8 cellular contexts compared by ENCODE assay signal in the genomic region with DNA sequence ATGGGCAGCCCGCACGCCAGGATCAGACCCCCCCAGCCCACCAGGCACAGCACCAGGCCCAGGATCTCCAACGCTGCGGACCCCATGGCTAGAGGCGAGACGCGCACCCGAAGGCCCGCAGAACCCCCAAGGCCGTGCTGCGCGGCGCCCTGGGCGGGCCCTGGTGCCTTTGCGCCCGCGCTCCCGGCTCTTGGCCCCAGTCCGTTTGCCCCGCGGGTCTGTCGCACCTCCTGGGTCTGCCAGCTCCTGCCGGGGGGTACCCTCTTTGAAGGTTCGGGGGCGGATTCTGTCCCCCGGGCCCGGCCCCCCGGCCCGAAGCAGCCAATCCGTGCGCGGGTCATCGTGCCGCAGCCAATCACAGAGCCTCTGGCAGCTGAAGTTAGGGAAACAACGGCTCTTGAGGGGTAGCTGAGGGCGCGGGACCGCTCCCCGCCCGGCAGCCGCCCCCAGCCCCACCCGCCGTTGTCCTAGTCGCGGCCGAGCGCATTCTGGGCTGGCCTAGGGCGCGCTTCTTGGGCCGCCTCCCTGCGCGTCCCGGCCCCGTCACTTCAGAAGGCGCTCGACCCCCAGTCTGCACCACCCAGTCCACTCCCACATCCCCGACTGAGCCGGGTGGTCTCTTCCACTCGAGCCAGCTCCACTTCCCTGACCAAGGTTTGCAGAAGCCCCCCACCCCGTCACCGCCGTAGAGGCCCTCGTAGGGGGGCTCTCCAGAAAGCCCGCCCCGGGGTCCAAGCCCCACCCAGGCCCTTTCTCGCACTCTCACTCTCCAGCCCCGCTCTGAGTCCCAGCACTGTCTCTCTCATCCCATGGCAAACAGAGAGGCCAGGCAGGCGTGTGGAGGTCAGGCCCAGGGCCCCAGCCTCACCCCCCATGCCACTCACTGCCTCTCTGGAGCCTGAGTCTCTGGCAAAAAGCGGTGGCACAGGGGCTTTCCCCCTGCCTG. TPM values are rescaled to one million over a fixed set of nuclear protein-coding genes. Genes with fewer than 3 reads are reported as not detected.
A peak's percentile ranks its signal among the peaks of the same experiment; 100 is the strongest.
DNase-seq lines count a peak whose midpoint lies in the region; ATAC-seq and TF ChIP-seq lines count a peak whose summit lies in the region.

A gene with protein sequence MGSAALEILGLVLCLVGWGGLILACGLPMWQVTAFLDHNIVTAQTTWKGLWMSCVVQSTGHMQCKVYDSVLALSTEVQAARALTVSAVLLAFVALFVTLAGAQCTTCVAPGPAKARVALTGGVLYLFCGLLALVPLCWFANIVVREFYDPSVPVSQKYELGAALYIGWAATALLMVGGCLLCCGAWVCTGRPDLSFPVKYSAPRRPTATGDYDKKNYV (minus strand): TSS at position 241 of the 946 bp plus-strand sequence. CDS start 155 bp downstream, at position 86.

- no peak for ATAC-seq in GM21390 (IDR thresholded peaks at IDR 0.05; ENCODE audit: unreplicated experiment)

- WGBS in smooth muscle cell (ENCODE audit: low lambda C conversion rate) = 8% methylated on average over 49 of the region's 69 CpGs

- peak within 1 kb of the TSS; percentile 33 to 52 for H3K4me3 ChIP-seq in ascending aorta
- H3K4me3 ChIP-seq in iPS-15b (ENCODE audit: low read depth, low read length) = peak within 1 kb of the TSS; percentile 66
- H3K4me3 ChIP-seq in smooth muscle cell = peak within 1 kb of the TSS; percentile 40

- H3K9me3 ChIP-seq in ascending aorta = no peaks in the 10 kb centered on the region
- no peaks in the 10 kb centered on the region for H3K9me3 ChIP-seq in iPS-15b (ENCODE audit: control insufficient read depth, insufficient read depth, low read length)
- H3K9me3 ChIP-seq in smooth muscle cell (replicated peaks; ENCODE audit: low read depth) = no peaks in the 10 kb centered on the region

- no peak for TF ChIP-seq CTCF in ascending aorta (IDR thresholded peaks at IDR 0.05)
- no peak for TF ChIP-seq CTCF in smooth muscle cell (IDR thresholded peaks at IDR 0.05; ENCODE audit: borderline replicate concordance, insufficient read depth, poor library complexity, severe bottlenecking)

- intact Hi-C loops in ascending aorta (cut with DNase I) = no loop called here

- no peaks in the 10 kb centered on the region for H3K79me2 ChIP-seq in smooth muscle cell (ENCODE audit: low read depth)

- H3K27me3 ChIP-seq in ascending aorta (no peaks in the 10 kb centered on the region), iPS-15b (ENCODE audit: control insufficient read depth, insufficient read depth, low read length) (peaks cover 24% of the 10 kb centered on the region), smooth muscle cell (ENCODE audit: low read depth) (peaks cover 55% of the 10 kb centered on the region)

- H2AFZ ChIP-seq in smooth muscle cell (ENCODE audit: low read depth) = no peak within 1 kb of the TSS

- H3K4me2 ChIP-seq in smooth muscle cell = peak within 1 kb of the TSS; percentile 79

- H4K20me1 ChIP-seq in smooth muscle cell (ENCODE audit: low read depth) = no peaks in the 10 kb centered on the region

- H3K9ac ChIP-seq in iPS-15b (ENCODE audit: low read depth, low read length) (peak within 1 kb of the TSS; percentile 16), smooth muscle cell (ENCODE audit: low read depth) (no peak within 1 kb of the TSS)

- DNase-seq in stimulated activated CD4-positive, alpha-beta T cell treated with anti-CD3 and anti-CD28 coated beads, Interleukin-15, amount 100 ng/mL, for 24 hours = peak; percentile 46
- no peak for DNase-seq in stimulated activated CD4-positive, alpha-beta T cell treated with anti-CD3 and anti-CD28 coated beads, Interleukin-1b, Interleukin-23, amount 100 ng/mL, for 48 hours
- DNase-seq in ascending aorta (ENCODE audit: low spot score in 2 of 2) (peak in 1 of 2 donors; percentile 53), smooth muscle cell (lab: John Stamatoyannopoulos, UW; ENCODE audit: unreplicated experiment) (no peak), cortex of kidney (lab: John Stamatoyannopoulos, UW) (no peak), T-helper 9 cell (no peak)

- H3K4me1 ChIP-seq in ascending aorta (no peaks in the 10 kb centered on the region), iPS-15b (ENCODE audit: control insufficient read depth, insufficient read depth, low read length) (peaks cover 4% of the 10 kb centered on the region), smooth muscle cell (ENCODE audit: low read depth) (peaks cover 12% of the 10 kb centered on the region)

- H3K27ac ChIP-seq in ascending aorta = peak within 1 kb of the TSS in 1 of 2 donors; percentile 34
- no peak within 1 kb of the TSS for H3K27ac ChIP-seq in smooth muscle cell (ENCODE audit: low read depth)

- H3F3A ChIP-seq in smooth muscle cell (ENCODE audit: low read depth) = no peaks in the 10 kb centered on the region

- H3K36me3 ChIP-seq in ascending aorta = no peaks in the 10 kb centered on the region
- peaks cover 3% of the 10 kb centered on the region for H3K36me3 ChIP-seq in iPS-15b (ENCODE audit: control insufficient read depth, insufficient read depth, low read length)
- H3K36me3 ChIP-seq in smooth muscle cell (ENCODE audit: low read depth) = no peaks in the 10 kb centered on the region

RNA-seq across cellular contexts. Expression of the gene that starts here (rescaled TPM):
- total RNA-seq in ascending aorta = 482 TPM
- not detected in 2 replicates for total RNA-seq in smooth muscle cell
- 0.11 TPM in 1 of 2 replicates, not detected in the other for polyA plus RNA-seq in smooth muscle cell

Comparison
In these comparisons a context has a peak if more than half of its experiments do, and no peak if none do; other contexts are left out.
1. RNA of the gene that starts here (total RNA-seq): 482 TPM in ascending aorta (single experiment); not detected in smooth muscle cell; every median in the first group is over 100 times any median in the second.
2. Peak in every context shown above with its lines, with median percentiles within 50 percentile points of each other: H3K4me3 ChIP-seq.